21 cellular contexts compared by ENCODE assay signal in genomic region chr11:91495837-91496236, GRCh38.
"Had no signal": no experiment of that assay in that cellular context is flagged by ENCODE, and none has a peak within 500 bp of the region (broad histone marks: within the 10 kb centered on the region; RNA-seq: fewer than 3 reads in every experiment).

No MANE protein-coding gene starts in this region.

- H3K36me3 ChIP-seq: heart left ventricle, prostate gland, sigmoid colon, tibial nerve, upper lobe of right lung, vagina had no signal

- H3K4me3 Mint-ChIP-seq: naive thymus-derived CD4-positive, alpha-beta T cell; nephron progenitor cell; stimulated activated naive B cell treated with anti-CD40 and anti-IgM and Interleukin-4, amounts not matched to agents 10 μg/mL and 1 μg/mL and 100 μg/mL, for 72 hours; stimulated activated naive CD8-positive, alpha-beta T cell treated with anti-CD3 and anti-CD28 coated beads, Interleukin-15, amount 100 ng/mL, for 72 hours had no signal

- H3K27me3 Mint-ChIP-seq: naive thymus-derived CD4-positive, alpha-beta T cell; stimulated activated naive B cell treated with anti-CD40 and anti-IgM and Interleukin-4, amounts not matched to agents 10 μg/mL and 1 μg/mL and 100 μg/mL, for 72 hours; stimulated activated naive CD8-positive, alpha-beta T cell treated with anti-CD3 and anti-CD28 coated beads, Interleukin-15, amount 100 ng/mL, for 72 hours had no signal

- H3K9me3 Mint-ChIP-seq: nephron progenitor cell; stimulated activated naive CD8-positive, alpha-beta T cell treated with anti-CD3 and anti-CD28 coated beads, Interleukin-15, amount 100 ng/mL, for 72 hours had no signal

- H3K9me3 ChIP-seq: heart left ventricle, prostate gland, sigmoid colon, testis, tibial nerve, upper lobe of right lung, vagina had no signal

- H3K4me1 Mint-ChIP-seq: naive thymus-derived CD4-positive, alpha-beta T cell; nephron progenitor cell; stimulated activated naive B cell treated with anti-CD40 and anti-IgM and Interleukin-4, amounts not matched to agents 10 μg/mL and 1 μg/mL and 100 μg/mL, for 72 hours; stimulated activated naive CD8-positive, alpha-beta T cell treated with anti-CD3 and anti-CD28 coated beads, Interleukin-15, amount 100 ng/mL, for 72 hours had no signal

- H3K27ac ChIP-seq: dorsolateral prefrontal cortex, heart left ventricle, parathyroid adenoma, prostate gland, sigmoid colon, skin epidermis, testis, tibial nerve, upper lobe of right lung, vagina had no signal

- H3K27me3 ChIP-seq: heart left ventricle, sigmoid colon, testis, tibial nerve, upper lobe of right lung, vagina had no signal

- H3K27ac Mint-ChIP-seq: naive thymus-derived CD4-positive, alpha-beta T cell; nephron progenitor cell; stimulated activated naive B cell treated with anti-CD40 and anti-IgM and Interleukin-4, amounts not matched to agents 10 μg/mL and 1 μg/mL and 100 μg/mL, for 72 hours; stimulated activated naive CD8-positive, alpha-beta T cell treated with anti-CD3 and anti-CD28 coated beads, Interleukin-15, amount 100 ng/mL, for 72 hours had no signal

- DNase-seq: dorsolateral prefrontal cortex; effector CD8-positive, alpha-beta T cell; foreskin melanocyte; heart left ventricle; hippocampal formation; left colon; left ventricle myocardium superior; naive thymus-derived CD4-positive, alpha-beta T cell; nephron progenitor cell; sigmoid colon; stimulated activated CD4-positive, alpha-beta T cell treated with anti-CD3 and anti-CD28 coated beads, Interleukin-2, amount 100 ng/mL, for 24 hours; stimulated activated CD4-positive, alpha-beta T cell treated with anti-CD3 and anti-CD28 coated beads, Interleukin-4, amount 100 ng/mL, for 4 hours; stimulated activated naive B cell treated with anti-CD40 and anti-IgM and Interleukin-4, amounts not matched to agents 10 μg/mL and 1 μg/mL and 100 μg/mL, for 72 hours; stimulated activated naive CD8-positive, alpha-beta T cell treated with anti-CD3 and anti-CD28 coated beads, Interleukin-15, amount 100 ng/mL, for 72 hours; testis; upper lobe of right lung had no signal

- H3K9ac ChIP-seq: parathyroid adenoma had no signal

- H3K36me3 Mint-ChIP-seq: naive thymus-derived CD4-positive, alpha-beta T cell; stimulated activated naive B cell treated with anti-CD40 and anti-IgM and Interleukin-4, amounts not matched to agents 10 μg/mL and 1 μg/mL and 100 μg/mL, for 72 hours had no signal

- H3K4me3 ChIP-seq: dorsolateral prefrontal cortex, heart left ventricle, prostate gland, sigmoid colon, skin epidermis, testis, tibial nerve, upper lobe of right lung, vagina had no signal

- H3K79me2 ChIP-seq: parathyroid adenoma had no signal

- H2AFZ ChIP-seq: parathyroid adenoma had no signal

- ATAC-seq: heart left ventricle; left colon; left ventricle myocardium superior; naive thymus-derived CD4-positive, alpha-beta T cell; stimulated activated naive B cell treated with anti-CD40 and anti-IgM and Interleukin-4, amounts not matched to agents 10 μg/mL and 1 μg/mL and 100 μg/mL, for 72 hours; stimulated activated naive CD8-positive, alpha-beta T cell treated with anti-CD3 and anti-CD28 coated beads, Interleukin-15, amount 100 ng/mL, for 72 hours; upper lobe of right lung had no signal

- H3K4me1 ChIP-seq: heart left ventricle, parathyroid adenoma, prostate gland, sigmoid colon, tibial nerve, upper lobe of right lung, vagina had no signal
